In the genomic region with DNA sequence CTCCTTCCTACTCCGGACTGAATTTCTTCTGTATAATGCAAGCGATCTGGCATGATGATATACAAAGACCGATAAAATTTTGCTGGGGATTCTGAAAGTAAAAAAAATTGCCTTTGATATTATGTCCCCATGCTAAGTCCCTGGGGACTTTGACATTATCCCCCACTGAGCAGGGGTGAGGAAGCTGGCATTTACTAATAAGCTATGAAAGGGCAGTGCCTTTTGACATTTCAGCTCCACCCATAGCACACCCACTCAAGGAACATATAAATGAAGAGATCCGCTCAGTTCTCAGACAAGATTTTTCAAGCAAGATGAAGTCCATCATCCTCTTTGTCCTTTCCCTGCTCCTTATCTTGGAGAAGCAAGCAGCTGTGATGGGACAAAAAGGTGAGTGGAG, we compare ENCODE assay signal across 10 cellular contexts. TPM values are rescaled to one million over a fixed set of nuclear protein-coding genes. Genes with fewer than 3 reads are reported as not detected.
"Had no signal": no experiment of that assay in that cellular context is flagged by ENCODE, and none has a peak within 500 bp of the region (broad histone marks: within the 10 kb centered on the region; RNA-seq: fewer than 3 reads in every experiment).

A gene with protein sequence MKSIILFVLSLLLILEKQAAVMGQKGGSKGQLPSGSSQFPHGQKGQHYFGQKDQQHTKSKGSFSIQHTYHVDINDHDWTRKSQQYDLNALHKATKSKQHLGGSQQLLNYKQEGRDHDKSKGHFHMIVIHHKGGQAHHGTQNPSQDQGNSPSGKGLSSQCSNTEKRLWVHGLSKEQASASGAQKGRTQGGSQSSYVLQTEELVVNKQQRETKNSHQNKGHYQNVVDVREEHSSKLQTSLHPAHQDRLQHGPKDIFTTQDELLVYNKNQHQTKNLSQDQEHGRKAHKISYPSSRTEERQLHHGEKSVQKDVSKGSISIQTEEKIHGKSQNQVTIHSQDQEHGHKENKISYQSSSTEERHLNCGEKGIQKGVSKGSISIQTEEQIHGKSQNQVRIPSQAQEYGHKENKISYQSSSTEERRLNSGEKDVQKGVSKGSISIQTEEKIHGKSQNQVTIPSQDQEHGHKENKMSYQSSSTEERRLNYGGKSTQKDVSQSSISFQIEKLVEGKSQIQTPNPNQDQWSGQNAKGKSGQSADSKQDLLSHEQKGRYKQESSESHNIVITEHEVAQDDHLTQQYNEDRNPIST (plus strand): TSS at position 298 of the 400 bp plus-strand sequence. CDS start 17 bp downstream, at position 315.

- H3K4me3 ChIP-seq: GM23338, HAP-1, K562 had no signal

- H3K4me2 ChIP-seq: GM23338 had no signal

- DNase-seq: H7, HFFc6, IMR-90, KG1 had no signal

- H3K36me3 ChIP-seq: HAP-1 had no signal

- H3K9me3 ChIP-seq: HAP-1 had no signal

- H3K4me1 ChIP-seq: HAP-1 had no signal

- ATAC-seq: GM23338, HCT116, K562 had no signal

RNA-seq across cellular contexts. Expression of the gene that starts here (rescaled TPM):
- total RNA-seq: GM23338, H4, H7, HFFc6, HT-29, IMR-90, K562 had no signal
- polyA plus RNA-seq: GM23338, IMR-90, K562 had no signal
